20 cellular contexts compared by ENCODE assay signal in genomic region chr11:98455500-98456186, GRCh38.
A peak's percentile ranks its signal among the peaks of the same experiment; 100 is the strongest.
DNase-seq lines count a peak whose midpoint lies in the region; TF ChIP-seq lines count a peak whose summit lies in the region.
"Had no signal": no experiment of that assay in that cellular context is flagged by ENCODE, and none has a peak within 500 bp of the region (broad histone marks: within the 10 kb centered on the region; RNA-seq: fewer than 3 reads in every experiment).

No MANE protein-coding gene starts in this region.

- no peak overlapping the region for H3K4me3 ChIP-seq in kidney epithelial cell (ENCODE audit: low read depth, low read length)
- H3K4me3 ChIP-seq: left ventricle myocardium inferior, stomach, upper lobe of right lung had no signal

- TF ChIP-seq CTCF in VCaP (conservative IDR thresholded peaks at IDR 0.05), result peak; percentile 38; the same call in 1 of the 2 replicates
- peak; percentile 23 for TF ChIP-seq CTCF in kidney epithelial cell (IDR thresholded peaks at IDR 0.05; ENCODE audit: insufficient read depth, low read length, poor library complexity, severe bottlenecking)

- in situ Hi-C loops in KBM-7 (cut with MboI; ENCODE audit: low pct_unique_long_range_greater_than_20kb, low sequenced_read_pairs), result no loop called here

- peak; percentile 22 for DNase-seq in DMS53 (lab: John Stamatoyannopoulos, UW)
- DNase-seq in DMS53 treated with DMSO at 0.1 percent for 48 hours (lab: John Stamatoyannopoulos, UW; ENCODE audit: unreplicated experiment), result no peak
- DNase-seq in KBM-7, result peak; percentile 18
- DNase-seq in kidney epithelial cell (ENCODE audit: low read depth), result no peak
- DNase-seq in activated CD4-positive, alpha-beta T cell treated with anti-CD3 and anti-CD28 coated beads, Interleukin-2, amount 50 U/mL, for 48 hours, result no peak
- DNase-seq in stimulated activated CD4-positive, alpha-beta T cell treated with anti-CD3 and anti-CD28 coated beads, Interleukin-12 subunit alpha, Interleukin-12 subunit beta, amount 100 ng/mL, for 4 hours, result no peak
- no peak for DNase-seq in UCSD-AML1 (lab: John Stamatoyannopoulos, UW; ENCODE audit: unreplicated experiment)
- DNase-seq: activated CD4-positive, CD25-positive, alpha-beta regulatory T cell treated with anti-CD3 and anti-CD28 coated beads, Interleukin-2, amount 50 U/mL, for 72 hours; C1 segment of cervical spinal cord; DND-41; foreskin fibroblast; left ventricle myocardium inferior; MM.1S; NCI-H2081; nucleus accumbens; stimulated activated CD4-positive, alpha-beta T cell treated with anti-CD3 and anti-CD28 coated beads, Interleukin-1b, Interleukin-23, amount 100 ng/mL, for 48 hours; stomach; upper lobe of right lung had no signal

- no peak overlapping the region for H3K27ac ChIP-seq in VCaP
- H3K27ac ChIP-seq: left ventricle myocardium inferior, RWPE1, stomach, upper lobe of right lung had no signal

- no peaks in the 10 kb centered on the region for H3K36me3 ChIP-seq in kidney epithelial cell (ENCODE audit: control insufficient read depth, insufficient read depth, low read length)
- H3K36me3 ChIP-seq: left ventricle myocardium inferior, stomach, upper lobe of right lung had no signal

- H3K27me3 ChIP-seq in kidney epithelial cell (ENCODE audit: control insufficient read depth, insufficient read depth, low read length), result no peaks in the 10 kb centered on the region
- H3K27me3 ChIP-seq: stomach, upper lobe of right lung had no signal

Comparison
In these comparisons a context has a peak if more than half of its experiments do, and no peak if none do; other contexts are left out.
1. DNase-seq: peak in DMS53 (single experiment) and KBM-7 (single experiment); none in DMS53 treated with DMSO at 0.1 percent for 48 hours (single experiment), kidney epithelial cell (single experiment), activated CD4-positive, alpha-beta T cell treated with anti-CD3 and anti-CD28 coated beads, Interleukin-2, amount 50 U/mL, for 48 hours (0 of 2), stimulated activated CD4-positive, alpha-beta T cell treated with anti-CD3 and anti-CD28 coated beads, Interleukin-12 subunit alpha, Interleukin-12 subunit beta, amount 100 ng/mL, for 4 hours (single experiment) and UCSD-AML1 (single experiment).